ENCODE assay signal across 19 cellular contexts in the genomic region with DNA sequence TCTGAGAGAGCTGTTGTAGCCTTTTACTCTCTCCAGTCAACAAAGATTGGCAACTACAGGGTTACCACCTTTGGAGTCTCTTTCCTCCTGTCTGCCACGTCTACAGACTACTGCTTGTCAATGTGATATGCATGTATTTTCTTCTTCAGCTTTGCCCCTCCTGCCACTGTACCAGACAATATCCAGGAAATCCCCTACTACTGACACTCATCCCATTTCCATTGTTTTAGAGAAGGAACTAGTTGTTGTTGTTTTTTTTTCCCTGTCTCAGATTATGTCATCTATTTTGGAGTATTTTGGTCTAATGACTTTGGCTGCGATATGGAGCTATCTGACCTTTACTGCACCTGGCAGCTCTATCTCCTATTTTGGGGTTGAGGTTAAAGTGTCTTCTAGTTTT. TPM values are rescaled to one million over a fixed set of nuclear protein-coding genes. Genes with fewer than 3 reads are reported as not detected.
DNase-seq lines count a peak whose midpoint lies in the region; ATAC-seq and TF ChIP-seq lines count a peak whose summit lies in the region.
"Had no signal": no experiment of that assay in that cellular context is flagged by ENCODE, and none has a peak within 500 bp of the region (broad histone marks: within the 10 kb centered on the region; RNA-seq: fewer than 3 reads in every experiment).

No MANE protein-coding gene starts in this region.

- no peaks in the 10 kb centered on the region for H3F3A ChIP-seq in neural progenitor cell (ENCODE audit: low read depth)

- H4K20me1 ChIP-seq in BLaER1 (no peaks in the 10 kb centered on the region), neural progenitor cell (ENCODE audit: low read depth) (no peaks in the 10 kb centered on the region)

- H3K36me3 ChIP-seq in BLaER1 (peaks cover 30% of the 10 kb centered on the region), neural progenitor cell (no peaks in the 10 kb centered on the region)

- H3K9me3 ChIP-seq in BLaER1 (no peaks in the 10 kb centered on the region), neural progenitor cell (ENCODE audit: low read depth) (no peaks in the 10 kb centered on the region)
- H3K9me3 ChIP-seq: A549 had no signal

- no peaks in the 10 kb centered on the region for H3K9me3 Mint-ChIP-seq in activated naive CD4-positive, alpha-beta T cell treated with anti-CD3 and anti-CD28 coated beads, Interleukin-2, amount 10 ng/mL, durations not matched to agents 7 days and 5 days
- no peaks in the 10 kb centered on the region for H3K9me3 Mint-ChIP-seq in neural progenitor cell
- H3K9me3 Mint-ChIP-seq: CD14-positive monocyte, GM23338 had no signal

- peaks cover 53% of the 10 kb centered on the region for H3K4me1 ChIP-seq in BLaER1
- no peaks in the 10 kb centered on the region for H3K4me1 ChIP-seq in neural progenitor cell
- H3K4me1 ChIP-seq: A549 had no signal

- H3K4me2 ChIP-seq in BLaER1, result 0 out of 2 replicates have a peak overlapping the region, but pooled peaks have one; percentile 7
- H3K4me2 ChIP-seq in neural progenitor cell, result no peak overlapping the region
- H3K4me2 ChIP-seq: A549, GM23338 had no signal

- no peak overlapping the region for H3K4me3 Mint-ChIP-seq in activated naive CD4-positive, alpha-beta T cell treated with anti-CD3 and anti-CD28 coated beads, Interleukin-2, amount 10 ng/mL, durations not matched to agents 7 days and 5 days
- no peak overlapping the region for H3K4me3 Mint-ChIP-seq in neural progenitor cell
- H3K4me3 Mint-ChIP-seq: CD14-positive monocyte, GM23338 had no signal

- no peak for DNase-seq in activated naive CD4-positive, alpha-beta T cell treated with anti-CD3 and anti-CD28 coated beads, Interleukin-2, amount 10 ng/mL, durations not matched to agents 7 days and 5 days
- DNase-seq in activated naive CD4-positive, alpha-beta T cell (lab: John Stamatoyannopoulos, UW), result no peak
- DNase-seq in dermis microvascular lymphatic vessel endothelial cell (ENCODE audit: low read depth in 2 of 2) (peak; percentile 75 to 89), neural progenitor cell (ENCODE audit: low spot score) (no peak), NCI-H2029 (lab: John Stamatoyannopoulos, UW) (no peak)
- DNase-seq: DMS 273 treated with DMSO at 0.1 percent for 48 hours, GDM1, NCI-H1105 treated with DMSO at 0.1 percent for 48 hours, NCI-H1694 treated with DMSO at 0.1 percent for 48 hours, NCI-H2171, NCI-H446, NCI-H69 had no signal

- H3K9ac ChIP-seq in BLaER1 (no peak overlapping the region), neural progenitor cell (no peak overlapping the region)

- peak overlapping the region; percentile 55 for H3K27ac Mint-ChIP-seq in activated naive CD4-positive, alpha-beta T cell treated with anti-CD3 and anti-CD28 coated beads, Interleukin-2, amount 10 ng/mL, durations not matched to agents 7 days and 5 days
- H3K27ac Mint-ChIP-seq in neural progenitor cell, result peak overlapping the region; percentile 17
- H3K27ac Mint-ChIP-seq: GM23338 had no signal

- H3K27me3 Mint-ChIP-seq in activated naive CD4-positive, alpha-beta T cell treated with anti-CD3 and anti-CD28 coated beads, Interleukin-2, amount 10 ng/mL, durations not matched to agents 7 days and 5 days, result no peaks in the 10 kb centered on the region
- H3K27me3 Mint-ChIP-seq in neural progenitor cell (ENCODE audit: insufficient read depth, low read depth), result no peaks in the 10 kb centered on the region

- H3K36me3 Mint-ChIP-seq in activated naive CD4-positive, alpha-beta T cell treated with anti-CD3 and anti-CD28 coated beads, Interleukin-2, amount 10 ng/mL, durations not matched to agents 7 days and 5 days, result peaks cover 32% of the 10 kb centered on the region
- peaks cover 5% of the 10 kb centered on the region for H3K36me3 Mint-ChIP-seq in neural progenitor cell

- no peaks in the 10 kb centered on the region for H3K27me3 ChIP-seq in BLaER1
- no peaks in the 10 kb centered on the region for H3K27me3 ChIP-seq in neural progenitor cell

- peaks cover 30% of the 10 kb centered on the region for H3K4me1 Mint-ChIP-seq in activated naive CD4-positive, alpha-beta T cell treated with anti-CD3 and anti-CD28 coated beads, Interleukin-2, amount 10 ng/mL, durations not matched to agents 7 days and 5 days
- peaks cover 2% of the 10 kb centered on the region for H3K4me1 Mint-ChIP-seq in neural progenitor cell

- H3K4me3 ChIP-seq in BLaER1 (no peak overlapping the region), neural progenitor cell (no peak overlapping the region)
- H3K4me3 ChIP-seq: A549, GM12878, GM23338 had no signal

- CTCF ChIA-PET in activated naive CD4-positive, alpha-beta T cell treated with anti-CD3 and anti-CD28 coated beads, Interleukin-2, amount 10 ng/mL, durations not matched to agents 7 days and 5 days (lab: Charles Lee), result no interaction called here

- TF ChIP-seq CTCF in neural progenitor cell (IDR thresholded peaks at IDR 0.05), result no peak

- no peak overlapping the region for H2AFZ ChIP-seq in neural progenitor cell (replicated peaks)
- H2AFZ ChIP-seq: GM23338 had no signal

- H3K27ac ChIP-seq in BLaER1 (peak overlapping the region; percentile 26; the same call in 1 of the 2 replicates), neural progenitor cell (no peak overlapping the region)
- H3K27ac ChIP-seq: A549 had no signal

- ATAC-seq in HG02571 (IDR thresholded peaks at IDR 0.05; ENCODE audit: unreplicated experiment) (no peak), GM18907 (IDR thresholded peaks at IDR 0.05; ENCODE audit: unreplicated experiment) (no peak)
- ATAC-seq: A549, GM23338 had no signal

- H3K79me2 ChIP-seq in neural progenitor cell (ENCODE audit: low read depth), result no peaks in the 10 kb centered on the region

RNA-seq across cellular contexts. Expression of a gene that starts 50.1 kb away (rescaled TPM):
- 4.0 and 5.1 TPM in 2 replicates for total RNA-seq in dermis microvascular lymphatic vessel endothelial cell
- 22.5 and 26.3 TPM in 2 replicates for total RNA-seq in neural progenitor cell (ENCODE audit: low replicate concordance)

Comparison
In these comparisons a context has a peak if more than half of its experiments do, and no peak if none do; other contexts are left out.
1. DNase-seq: peak in dermis microvascular lymphatic vessel endothelial cell (2 of 2); none in activated naive CD4-positive, alpha-beta T cell treated with anti-CD3 and anti-CD28 coated beads, Interleukin-2, amount 10 ng/mL, durations not matched to agents 7 days and 5 days (single experiment), activated naive CD4-positive, alpha-beta T cell (0 of 4), neural progenitor cell (single experiment) and NCI-H2029 (single experiment).